11 cellular contexts compared by ENCODE assay signal in the genomic region with DNA sequence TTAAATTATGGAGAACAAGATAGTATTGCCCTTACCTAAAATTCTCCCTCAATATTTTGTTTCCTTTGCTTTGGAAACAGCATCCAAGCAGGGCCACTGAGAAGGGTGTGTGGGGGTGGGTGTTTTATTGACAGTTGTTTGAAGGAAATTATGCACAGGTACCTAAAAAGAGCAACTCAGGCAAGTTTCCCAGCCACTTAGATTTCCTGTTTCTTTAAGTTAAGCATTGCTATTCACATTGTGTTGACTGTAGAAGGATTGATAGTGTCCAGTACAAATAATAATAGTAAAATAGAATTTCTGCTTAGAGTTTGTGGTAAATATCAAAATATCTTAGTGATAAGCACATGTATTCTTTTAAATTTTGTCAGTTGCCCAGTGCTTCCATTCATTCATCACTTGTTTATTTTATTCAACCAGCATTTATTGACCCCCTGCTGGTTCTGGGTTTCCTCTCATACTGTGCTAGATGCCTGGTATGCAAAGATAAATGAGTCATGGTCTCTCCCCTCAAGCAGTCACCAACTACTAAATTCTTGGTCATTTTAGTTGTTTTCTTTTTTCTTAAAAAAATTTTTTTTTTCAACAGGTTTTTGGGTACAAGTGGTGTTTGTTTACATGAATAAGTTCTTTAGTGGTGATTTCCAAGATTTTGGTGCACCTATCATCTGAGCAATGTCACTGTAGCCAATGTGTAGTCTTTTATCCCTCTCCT. TPM values are rescaled to one million over a fixed set of nuclear protein-coding genes. Genes with fewer than 3 reads are reported as not detected.
DNase-seq lines count a peak whose midpoint lies in the region; ATAC-seq and TF ChIP-seq lines count a peak whose summit lies in the region.
"Had no signal": no experiment of that assay in that cellular context is flagged by ENCODE, and none has a peak within 500 bp of the region (broad histone marks: within the 10 kb centered on the region; RNA-seq: fewer than 3 reads in every experiment).

No MANE protein-coding gene starts in this region.

- DNase-seq in EH (ENCODE audit: low read depth) (peak; percentile 93), KBM-7 (peak; percentile 55), astrocyte of the spinal cord (ENCODE audit: low read depth, low spot score) (peak; percentile 93), mesothelial cell of epicardium (ENCODE audit: low spot score in 2 of 2, unreplicated experiment in 2 of 2) (no peak), omental fat pad (ENCODE audit: low spot score) (no peak), nephron progenitor cell (no peak), HK-2 (ENCODE audit: unreplicated experiment) (no peak)
- no peak for DNase-seq in stimulated activated CD4-positive, alpha-beta T cell treated with anti-CD3 and anti-CD28 coated beads, Interleukin-4, amount 100 ng/mL, for 1 hour
- DNase-seq: NCI-H345; stimulated activated naive CD8-positive, alpha-beta T cell treated with anti-CD3 and anti-CD28 coated beads, Interleukin-15, amount 100 ng/mL, for 72 hours had no signal

- H3K4me1 Mint-ChIP-seq in mesothelial cell of epicardium = peaks cover 19% of the 10 kb centered on the region
- peaks cover 16% of the 10 kb centered on the region for H3K4me1 Mint-ChIP-seq in nephron progenitor cell

- TF ChIP-seq CTCF in astrocyte of the spinal cord (IDR thresholded peaks at IDR 0.05; ENCODE audit: low read depth, low read length) (no peak), mesothelial cell of epicardium (IDR thresholded peaks at IDR 0.05; ENCODE audit: unreplicated experiment) (no peak), omental fat pad (IDR thresholded peaks at IDR 0.05) (no peak), nephron progenitor cell (IDR thresholded peaks at IDR 0.05) (no peak)

- peaks cover 11% of the 10 kb centered on the region for H3K9me3 Mint-ChIP-seq in mesothelial cell of epicardium
- H3K9me3 Mint-ChIP-seq in nephron progenitor cell = peaks cover 16% of the 10 kb centered on the region
- H3K9me3 Mint-ChIP-seq: stimulated activated naive CD8-positive, alpha-beta T cell treated with anti-CD3 and anti-CD28 coated beads, Interleukin-15, amount 100 ng/mL, for 72 hours had no signal

- no peak for ATAC-seq in omental fat pad (ENCODE audit: low FRiP score)
- ATAC-seq: stimulated activated naive CD8-positive, alpha-beta T cell treated with anti-CD3 and anti-CD28 coated beads, Interleukin-15, amount 100 ng/mL, for 72 hours had no signal

- H3K4me3 ChIP-seq in astrocyte of the spinal cord (ENCODE audit: low read depth, low read length) = no peak overlapping the region

- H3K4me3 Mint-ChIP-seq in mesothelial cell of epicardium (no peak overlapping the region), nephron progenitor cell (no peak overlapping the region)
- H3K4me3 Mint-ChIP-seq: activated naive CD8-positive, alpha-beta T cell; stimulated activated naive CD8-positive, alpha-beta T cell treated with anti-CD3 and anti-CD28 coated beads, Interleukin-15, amount 100 ng/mL, for 72 hours had no signal

- H3K27me3 Mint-ChIP-seq in mesothelial cell of epicardium (ENCODE audit: low read depth) (no peaks in the 10 kb centered on the region), nephron progenitor cell (ENCODE audit: low read depth, poor library complexity) (no peaks in the 10 kb centered on the region)
- H3K27me3 Mint-ChIP-seq: activated naive CD8-positive, alpha-beta T cell; stimulated activated naive CD8-positive, alpha-beta T cell treated with anti-CD3 and anti-CD28 coated beads, Interleukin-15, amount 100 ng/mL, for 72 hours had no signal

- in situ Hi-C loops in KBM-7 (cut with MboI; ENCODE audit: low pct_unique_long_range_greater_than_20kb, low sequenced_read_pairs) = no loop called here
- in situ Hi-C loops in astrocyte of the spinal cord (cut with HindIII; ENCODE audit: low sequenced_read_pairs) = no loop called here

- H3K36me3 Mint-ChIP-seq in mesothelial cell of epicardium (peaks cover 7% of the 10 kb centered on the region), nephron progenitor cell (ENCODE audit: low read depth) (peaks cover 23% of the 10 kb centered on the region)

- H3K27ac Mint-ChIP-seq in mesothelial cell of epicardium (peak overlapping the region; percentile 54), nephron progenitor cell (no peak overlapping the region)
- H3K27ac Mint-ChIP-seq: activated naive CD8-positive, alpha-beta T cell had no signal

RNA-seq across cellular contexts. Expression of gene GALNT7, which starts 50.0 kb away (rescaled TPM):
- total RNA-seq in mesothelial cell of epicardium (35.8 to 38.8 TPM (median 36.7 TPM) in 3 replicates), omental fat pad (10 to 100 TPM in 2 of 4 donors, 1 to 10 TPM in 2; 7.6 to 11.4 (median 9.5) TPM)

Comparison
In these comparisons a context has a peak if more than half of its experiments do, and no peak if none do; other contexts are left out.
1. DNase-seq: peak in EH (single experiment), KBM-7 (single experiment) and astrocyte of the spinal cord (single experiment); none in mesothelial cell of epicardium (0 of 2), stimulated activated CD4-positive, alpha-beta T cell treated with anti-CD3 and anti-CD28 coated beads, Interleukin-4, amount 100 ng/mL, for 1 hour (single experiment), omental fat pad (single experiment), nephron progenitor cell (single experiment) and HK-2 (single experiment).